ENCODE assay signal across 8 cellular contexts in genomic region chr17:42194133-42194899, GRCh38. TPM values are rescaled to one million over a fixed set of nuclear protein-coding genes. Genes with fewer than 3 reads are reported as not detected.
DNase-seq lines count a peak whose midpoint lies in the region; ATAC-seq and TF ChIP-seq lines count a peak whose summit lies in the region.

Gene GHDC, minus strand, starts transcription at chr17:42194494. Its CDS starts 913 bp downstream, at chr17:42193581.

- ATAC-seq in GM18909 (IDR thresholded peaks at IDR 0.05; ENCODE audit: poor library complexity, unreplicated experiment), result peak; percentile 77
- peak; percentile 85 for ATAC-seq in HG03280 (IDR thresholded peaks at IDR 0.05; ENCODE audit: unreplicated experiment)

- no peaks in the 10 kb centered on the region for H3K27me3 ChIP-seq in AG04450 (ENCODE audit: control insufficient read depth, insufficient read depth, low read length)

- TF ChIP-seq CTCF in AG04450 (IDR thresholded peaks at IDR 0.05; ENCODE audit: low read depth, low read length) (no peak), lower leg skin (IDR thresholded peaks at IDR 0.05) (no peak)

- no peaks in the 10 kb centered on the region; the same call in 1 of the 2 replicates for H3K9me3 ChIP-seq in AG04450 (ENCODE audit: control insufficient read depth, insufficient read depth, low read length)

- DNase-seq in AG04450 (ENCODE audit: low read depth, low spot score) (peak; percentile 30), NCI-H69 (lab: John Stamatoyannopoulos, UW) (peak; percentile 91), dermis microvascular lymphatic vessel endothelial cell (ENCODE audit: low read depth in 2 of 2) (peak; percentile 61 to 68), lower leg skin (ENCODE audit: low spot score in 2 of 2) (peak; percentile 79 to 96)
- peak; percentile 68 for DNase-seq in activated CD4-positive, alpha-beta T cell treated with anti-CD3 and anti-CD28 coated beads, Interleukin-2, amount 50 U/mL, for 1 hour
- peak; percentile 68 to 78 for DNase-seq in stimulated activated CD4-positive, alpha-beta T cell treated with anti-CD3 and anti-CD28 coated beads, Interleukin-4, amount 100 ng/mL, for 4 hours

- CTCF ChIA-PET in AG04450 (lab: Charles Lee), result interaction anchor here (0.6 kb wide), 1 partner anchor 230 kb away, joined by 4 read pairs; no protein-coding TSS in a partner anchor

- TF ChIP-seq POLR2A in lower leg skin (IDR thresholded peaks at IDR 0.05), result no peak

- POLR2A ChIA-PET in AG04450 (lab: Yijun Ruan, JAX), result interaction anchor here (0.5 to 1.0 kb wide), 3 partner anchors 14 to 325 kb away, joined by 3 to 5 read pairs (median 4); no protein-coding TSS in a partner anchor

- H3K4me3 ChIP-seq in AG04450 (ENCODE audit: low read depth, low read length) (peak within 1 kb of the TSS; percentile 80), lower leg skin (ENCODE audit: low read depth, poor library complexity, severe bottlenecking) (peak within 1 kb of the TSS; percentile 62)

- intact Hi-C loops in lower leg skin (cut with DNase I; ENCODE audit: low total_unique reads), result no loop called here

- no peak within 1 kb of the TSS for H3K27ac ChIP-seq in AG04450 (ENCODE audit: low read depth, low read length)

- 24 to 27% methylated on average over 21 of the region's 21 CpGs for WGBS in lower leg skin, 2 donors

RNA-seq across cellular contexts. Expression of gene GHDC, which starts in this region (rescaled TPM):
- polyA plus RNA-seq in AG04450 (2011; rRNA removed), result 5.1 and 7.0 TPM in 2 replicates
- polyA minus RNA-seq in AG04450 (2011; rRNA and poly(A)+ RNA removed), result 3.6 and 6.3 TPM in 2 replicates
- 12.1 and 27.6 TPM in 2 replicates for total RNA-seq in dermis microvascular lymphatic vessel endothelial cell
- total RNA-seq in lower leg skin, result 10 to 100 TPM; 14.6 to 51.8 (median 20.7) TPM

Comparison
In these comparisons a context has a peak if more than half of its experiments do, and no peak if none do; other contexts are left out.
1. DNase-seq: peak in every context shown above with its lines; median percentile 91 in NCI-H69; 88 in lower leg skin; 73 in stimulated activated CD4-positive, alpha-beta T cell treated with anti-CD3 and anti-CD28 coated beads, Interleukin-4, amount 100 ng/mL, for 4 hours; 68 in activated CD4-positive, alpha-beta T cell treated with anti-CD3 and anti-CD28 coated beads, Interleukin-2, amount 50 U/mL, for 1 hour; 64 in dermis microvascular lymphatic vessel endothelial cell; 30 in AG04450.